25 cellular contexts compared by ENCODE assay signal in genomic region chr2:228063558-228063957, GRCh38.
"Had no signal": no experiment of that assay in that cellular context is flagged by ENCODE, and none has a peak within 500 bp of the region (broad histone marks: within the 10 kb centered on the region; RNA-seq: fewer than 3 reads in every experiment).

No MANE protein-coding gene starts in this region.

- H3K4me3 ChIP-seq: breast epithelium, hepatocyte, left lung, lung, neural progenitor cell, sigmoid colon, testis, uterus had no signal

- H3K4me1 ChIP-seq: breast epithelium, left lung, neural progenitor cell, sigmoid colon, testis, uterus had no signal

- DNase-seq: activated B cell treated with CpG ODN at 0.5 μM for 24 hours; activated CD4-positive, alpha-beta T cell treated with anti-CD3 and anti-CD28 coated beads for 36 hours; activated CD4-positive, alpha-beta T cell treated with anti-CD3 and anti-CD28 coated beads, Interleukin-2, amount 50 U/mL, for 4 hours; activated CD8-positive, alpha-beta memory T cell treated with anti-CD3 and anti-CD28 coated beads, Interleukin-2, amount 50 U/mL, for 48 hours; activated naive CD4-positive, alpha-beta T cell treated with Interleukin-2 at 50 U/mL for 16 hours; activated naive CD8-positive, alpha-beta T cell treated with anti-CD3 and anti-CD28 coated beads for 36 hours; activated T-cell treated with anti-CD3 and anti-CD28 coated beads, Interleukin-2, amount 50 U/mL, for 4 hours; amniotic stem cell; effector memory CD4-positive, alpha-beta T cell; glutamatergic neuron; immature natural killer cell; left lung; naive thymus-derived CD8-positive, alpha-beta T cell; posterior cingulate gyrus; sigmoid colon; stimulated activated CD4-positive, alpha-beta T cell treated with anti-CD3 and anti-CD28 coated beads, Interleukin-4, amount 100 ng/mL, for 1 hour; stimulated activated naive CD4-positive, alpha-beta T cell; testis; trophoblast cell; uterus had no signal

- H3K27me3 Mint-ChIP-seq: activated B cell treated with CpG ODN at 0.5 μM for 24 hours; activated CD4-positive, alpha-beta T cell treated with anti-CD3 and anti-CD28 coated beads for 36 hours; activated naive CD8-positive, alpha-beta T cell treated with anti-CD3 and anti-CD28 coated beads for 36 hours; central memory CD8-positive, alpha-beta T cell had no signal

- H3K9me3 Mint-ChIP-seq: activated B cell treated with CpG ODN at 0.5 μM for 24 hours; activated naive CD8-positive, alpha-beta T cell treated with anti-CD3 and anti-CD28 coated beads for 36 hours; activated T-cell treated with anti-CD3 and anti-CD28 coated beads, Interleukin-2, amount 50 U/mL, for 4 hours; neural progenitor cell had no signal

- ATAC-seq: activated CD4-positive, alpha-beta T cell treated with anti-CD3 and anti-CD28 coated beads for 36 hours; activated T-cell treated with anti-CD3 and anti-CD28 coated beads, Interleukin-2, amount 50 U/mL, for 4 hours; left lung; naive thymus-derived CD8-positive, alpha-beta T cell had no signal

- H3K27ac Mint-ChIP-seq: activated B cell treated with CpG ODN at 0.5 μM for 24 hours; activated CD4-positive, alpha-beta T cell treated with anti-CD3 and anti-CD28 coated beads for 36 hours; activated naive CD8-positive, alpha-beta T cell treated with anti-CD3 and anti-CD28 coated beads for 36 hours; immature natural killer cell; naive thymus-derived CD8-positive, alpha-beta T cell; neural progenitor cell had no signal

- H3K27ac ChIP-seq: breast epithelium, hepatocyte, left lung, neural progenitor cell, sigmoid colon, testis, uterus had no signal

- H3K4me3 Mint-ChIP-seq: activated B cell treated with CpG ODN at 0.5 μM for 24 hours; activated CD4-positive, alpha-beta T cell treated with anti-CD3 and anti-CD28 coated beads for 36 hours; activated naive CD8-positive, alpha-beta T cell treated with anti-CD3 and anti-CD28 coated beads for 36 hours; activated T-cell treated with anti-CD3 and anti-CD28 coated beads, Interleukin-2, amount 50 U/mL, for 4 hours; central memory CD8-positive, alpha-beta T cell; immature natural killer cell; naive thymus-derived CD8-positive, alpha-beta T cell; neural progenitor cell had no signal

- H3K9ac ChIP-seq: neural progenitor cell had no signal

- H2AFZ ChIP-seq: hepatocyte, neural progenitor cell had no signal

- H3K79me2 ChIP-seq: hepatocyte had no signal

- H3K36me3 ChIP-seq: breast epithelium, left lung, neural progenitor cell, sigmoid colon, uterus had no signal

- H3K36me3 Mint-ChIP-seq: activated naive CD8-positive, alpha-beta T cell treated with anti-CD3 and anti-CD28 coated beads for 36 hours; immature natural killer cell; naive thymus-derived CD8-positive, alpha-beta T cell; neural progenitor cell had no signal

- H3K27me3 ChIP-seq: breast epithelium, hepatocyte, left lung, neural progenitor cell, sigmoid colon, testis, uterus had no signal

- H3K4me1 Mint-ChIP-seq: activated B cell treated with CpG ODN at 0.5 μM for 24 hours; activated CD4-positive, alpha-beta T cell treated with anti-CD3 and anti-CD28 coated beads for 36 hours; activated naive CD8-positive, alpha-beta T cell treated with anti-CD3 and anti-CD28 coated beads for 36 hours; central memory CD8-positive, alpha-beta T cell; immature natural killer cell; naive thymus-derived CD8-positive, alpha-beta T cell; neural progenitor cell had no signal

- H3K9me3 ChIP-seq: breast epithelium, left lung, sigmoid colon, testis, uterus had no signal

- H3K4me2 ChIP-seq: hepatocyte, neural progenitor cell had no signal
